In genomic region chr5:130037905-130038304, GRCh38 we compare ENCODE assay signal across 34 cellular contexts.
"Had no signal": no experiment of that assay in that cellular context is flagged by ENCODE, and none has a peak within 500 bp of the region (broad histone marks: within the 10 kb centered on the region; RNA-seq: fewer than 3 reads in every experiment).

No MANE protein-coding gene starts in this region.

- H3K36me3 ChIP-seq: MG63 had no signal

- H3K4me3 ChIP-seq: MG63 had no signal

- H3K27me3 ChIP-seq: MG63 had no signal

- DNase-seq: Karpas-422, Kasumi-1, MG63, MM.1S, MV-4-11, NCI-H1048, NCI-H1092, NCI-H1092 treated with DMSO at 0.1 percent for 48 hours, NCI-H1105, NCI-H1105 treated with DMSO at 0.1 percent for 48 hours, NCI-H1417, NCI-H1417 treated with DMSO at 0.1 percent for 48 hours, NCI-H1436, NCI-H1436 treated with DMSO at 0.1 percent for 48 hours, NCI-H146, NCI-H1694, NCI-H1694 treated with DMSO at 0.1 percent for 48 hours, NCI-H187, NCI-H187 treated with DMSO at 0.1 percent for 48 hours, NCI-H1930, NCI-H2029, NCI-H2029 treated with DMSO at 0.1 percent for 48 hours, NCI-H2081, NCI-H2081 treated with DMSO at 0.1 percent for 48 hours, NCI-H2107, NCI-H2171, NCI-H2171 treated with DMSO at 0.1 percent for 48 hours, NCI-H2227 treated with DMSO at 0.1 percent for 48 hours, NCI-H226, NCI-H345, NCI-H446, NCI-H446 treated with DMSO at 0.1 percent for 48 hours, NCI-H510A, NCI-H510A treated with DMSO at 0.1 percent for 48 hours had no signal
